Comparison of ENCODE assay signal across 12 cellular contexts in genomic region chr2:189086710-189087109, GRCh38.
DNase-seq lines count a peak whose midpoint lies in the region; ATAC-seq and TF ChIP-seq lines count a peak whose summit lies in the region.
"Had no signal": no experiment of that assay in that cellular context is flagged by ENCODE, and none has a peak within 500 bp of the region (broad histone marks: within the 10 kb centered on the region; RNA-seq: fewer than 3 reads in every experiment).

No MANE protein-coding gene starts in this region.

- no peaks in the 10 kb centered on the region for H4K20me1 ChIP-seq in SK-N-SH (ENCODE audit: insufficient read depth)

- TF ChIP-seq CTCF in SK-N-SH (IDR thresholded peaks at IDR 0.05) (no peak), mucosa of descending colon (IDR thresholded peaks at IDR 0.05) (no peak), spleen (IDR thresholded peaks at IDR 0.05 in 8 of 11, conservative IDR thresholded peaks at IDR 0.05 in 3 of 11) (no peak)

- intact Hi-C loops in mucosa of descending colon (cut with DNase I, micrococcal nuclease) (no loop called here), right cardiac atrium (cut with DNase I) (no loop called here), spleen (cut with DNase I; ENCODE audit: low total_unique reads) (no loop called here)

- no peak for TF ChIP-seq RAD21 in SK-N-SH (IDR thresholded peaks at IDR 0.05; ENCODE audit: low read length)

- no peaks in the 10 kb centered on the region for H3K79me2 ChIP-seq in SK-N-SH (ENCODE audit: insufficient read depth)

- ATAC-seq in mucosa of descending colon: no peak
- no peak for ATAC-seq in HG02678 (IDR thresholded peaks at IDR 0.05; ENCODE audit: unreplicated experiment)
- ATAC-seq in right cardiac atrium: no peak

- H3K27ac ChIP-seq in SK-N-SH (ENCODE audit: low read depth in 2 of 2, low read length in 1 of 2) (peak overlapping the region; percentile 77 to 79), right cardiac atrium (ENCODE audit: low read length) (no peak overlapping the region), spleen (no peak overlapping the region)
- H3K27ac ChIP-seq: stomach had no signal

- TF ChIP-seq POLR2A in spleen (IDR thresholded peaks at IDR 0.05): no peak

- TF ChIP-seq EP300 in SK-N-SH (IDR thresholded peaks at IDR 0.05; ENCODE audit: borderline replicate concordance in 1 of 2, low read depth in 1 of 2, low read length in 1 of 2): peak; percentile 28 to 92; a peak in 2 of 4 replicates

- peak overlapping the region; percentile 5; the same call in 1 of the 2 replicates for H2AFZ ChIP-seq in SK-N-SH (ENCODE audit: low read depth)

- DNase-seq in GM04503 (ENCODE audit: low read depth) (peak; percentile 67), SK-N-SH (no peak), fibroblast of the conjunctiva (ENCODE audit: low read depth) (peak; percentile 41), skeletal muscle cell (ENCODE audit: low read depth) (peak; percentile 48), mucosa of descending colon (no peak), right cardiac atrium (no peak), spleen (no peak)
- DNase-seq: activated T-cell treated with anti-CD3 and anti-CD28 coated beads, Interleukin-2, amount 50 U/mL, for 24 hours; aorta; NCI-H2081; stomach had no signal

- peaks cover 54% of the 10 kb centered on the region for H3F3A ChIP-seq in SK-N-SH (replicated peaks; ENCODE audit: insufficient read depth)

- no peaks in the 10 kb centered on the region for H3K27me3 ChIP-seq in SK-N-SH (ENCODE audit: insufficient read depth)
- no peaks in the 10 kb centered on the region for H3K27me3 ChIP-seq in right cardiac atrium (ENCODE audit: control insufficient read depth, insufficient read depth)
- no peaks in the 10 kb centered on the region for H3K27me3 ChIP-seq in spleen (replicated peaks in 1 of 7)
- H3K27me3 ChIP-seq: stomach had no signal

- WGBS in SK-N-SH (ENCODE audit: low lambda C conversion rate): 15% methylated on average over 2 of the region's 2 CpGs
- 51% methylated on average over 2 of the region's 2 CpGs for WGBS in right cardiac atrium
- WGBS in spleen, 5 donors: 65 to 80% (median 73%) methylated on average over 2 of the region's 2 CpGs

- H3K36me3 ChIP-seq in SK-N-SH (replicated peaks in 1 of 2; ENCODE audit: control insufficient read depth in 1 of 2, insufficient read depth in 2 of 2, low read length in 1 of 2) (peaks cover 4 to 22% of the 10 kb centered on the region in 2 experiments), mucosa of descending colon (ENCODE audit: low read depth) (no peaks in the 10 kb centered on the region), spleen (peaks cover 0 to 7% (median 0%) of the 10 kb centered on the region in 6 donors)

- peak overlapping the region; percentile 14; the same call in 1 of the 2 replicates for H3K4me2 ChIP-seq in SK-N-SH

- CTCF ChIA-PET in SK-N-SH (lab: Yijun Ruan, JAX): interaction anchor here (2.6 kb wide), 1 partner anchor 325 kb away, joined by 10 read pairs; no protein-coding TSS in a partner anchor

- H3K9me3 ChIP-seq in SK-N-SH: no peaks in the 10 kb centered on the region
- H3K9me3 ChIP-seq in mucosa of descending colon: no peaks in the 10 kb centered on the region
- H3K9me3 ChIP-seq in right cardiac atrium (ENCODE audit: control insufficient read depth, low read length): no peaks in the 10 kb centered on the region
- H3K9me3 ChIP-seq in spleen: no peaks in the 10 kb centered on the region
- H3K9me3 ChIP-seq: stomach had no signal

- peak overlapping the region; percentile 11; the same call in 1 of the 2 replicates for H3K9ac ChIP-seq in SK-N-SH

- POLR2A ChIA-PET in SK-N-SH (lab: Yijun Ruan, JAX): no interaction called here

- peaks cover 15 to 25% of the 10 kb centered on the region in 2 experiments; a peak in 3 of 4 replicates for H3K4me1 ChIP-seq in SK-N-SH (ENCODE audit: control insufficient read depth in 1 of 2, insufficient read depth in 2 of 2, low read depth in 1 of 2, low read length in 1 of 2)
- H3K4me1 ChIP-seq in mucosa of descending colon (ENCODE audit: low read depth): no peaks in the 10 kb centered on the region
- H3K4me1 ChIP-seq in right cardiac atrium (ENCODE audit: control insufficient read depth, insufficient read depth, low read length): no peaks in the 10 kb centered on the region
- no peaks in the 10 kb centered on the region for H3K4me1 ChIP-seq in spleen

- H3K9me2 ChIP-seq in SK-N-SH: no peaks in the 10 kb centered on the region

- H3K4me3 ChIP-seq in SK-N-SH (ENCODE audit: low read depth in 2 of 2, low read length in 1 of 2) (no peak overlapping the region), skeletal muscle cell (ENCODE audit: low read depth, low read length) (no peak overlapping the region), mucosa of descending colon (no peak overlapping the region), right cardiac atrium (ENCODE audit: low read length) (no peak overlapping the region), spleen (no peak overlapping the region)
- H3K4me3 ChIP-seq: stomach had no signal

TF ChIP-seq in SK-N-SH, 30 proteins besides CTCF, POLR2A, EP300 and RAD21:
- no peak for TF ChIP-seq USF2 (IDR thresholded peaks at IDR 0.05; ENCODE audit: borderline replicate concordance, low read depth, low read length)
- no peak for TF ChIP-seq CHD2 (IDR thresholded peaks at IDR 0.05; ENCODE audit: low read length, partially characterized antibody)
- TF ChIP-seq ELF1 (IDR thresholded peaks at IDR 0.05): no peak
- no peak for TF ChIP-seq MXI1 (IDR thresholded peaks at IDR 0.05; ENCODE audit: low read depth, low read length)
- TF ChIP-seq NFIC (IDR thresholded peaks at IDR 0.05; ENCODE audit: borderline replicate concordance): peak; percentile 61; the same call in 1 of the 2 replicates
- TF ChIP-seq TEAD4 (IDR thresholded peaks at IDR 0.05; ENCODE audit: borderline replicate concordance, insufficient read depth): peak; percentile 92
- TF ChIP-seq POLR2AphosphoS5 (IDR thresholded peaks at IDR 0.05; ENCODE audit: low read depth, low read length): peak; percentile 51; the same call in 1 of the 2 replicates
- peak; percentile 44; the same call in 1 of the 2 replicates for TF ChIP-seq RXRA (IDR thresholded peaks at IDR 0.05; ENCODE audit: borderline replicate concordance, low read depth)
- TF ChIP-seq FOSL2 (IDR thresholded peaks at IDR 0.05; ENCODE audit: borderline replicate concordance, low read depth): peak; percentile 89
- TF ChIP-seq GATA2 (CRISPR knock-in tag; IDR thresholded peaks at IDR 0.05): no peak
- peak; percentile 52; the same call in 1 of the 2 replicates for TF ChIP-seq MAX (IDR thresholded peaks at IDR 0.05; ENCODE audit: low read depth)
- peak; percentile 94 for TF ChIP-seq JUND (IDR thresholded peaks at IDR 0.05)
- TF ChIP-seq PBX3 (IDR thresholded peaks at IDR 0.05): peak; percentile 92
- no peak for TF ChIP-seq SMC3 (IDR thresholded peaks at IDR 0.05; ENCODE audit: low read depth, low read length)
- 0 out of 2 replicates have a peak, but pooled peaks have one; percentile 16 for TF ChIP-seq ZBTB33 (IDR thresholded peaks at IDR 0.05; ENCODE audit: borderline replicate concordance, low read depth)
- TF ChIP-seq RCOR1 (IDR thresholded peaks at IDR 0.05; ENCODE audit: low read length): no peak
- TF ChIP-seq TCF12 (IDR thresholded peaks at IDR 0.05): peak; percentile 95
TF ChIP-seq in SK-N-SH: peak in this region for 10.

Comparison
In these comparisons a context has a peak if more than half of its experiments do, and no peak if none do; other contexts are left out.
1. DNase-seq: peak in GM04503 (single experiment), fibroblast of the conjunctiva (single experiment) and skeletal muscle cell (single experiment); none in SK-N-SH (single experiment), mucosa of descending colon (0 of 3), right cardiac atrium (0 of 3) and spleen (single experiment).
2. H3K27ac ChIP-seq: peak in SK-N-SH (2 of 2); none in right cardiac atrium (single experiment) and spleen (0 of 8).